Comparison of ENCODE assay signal across 1 cellular context in the genomic region with DNA sequence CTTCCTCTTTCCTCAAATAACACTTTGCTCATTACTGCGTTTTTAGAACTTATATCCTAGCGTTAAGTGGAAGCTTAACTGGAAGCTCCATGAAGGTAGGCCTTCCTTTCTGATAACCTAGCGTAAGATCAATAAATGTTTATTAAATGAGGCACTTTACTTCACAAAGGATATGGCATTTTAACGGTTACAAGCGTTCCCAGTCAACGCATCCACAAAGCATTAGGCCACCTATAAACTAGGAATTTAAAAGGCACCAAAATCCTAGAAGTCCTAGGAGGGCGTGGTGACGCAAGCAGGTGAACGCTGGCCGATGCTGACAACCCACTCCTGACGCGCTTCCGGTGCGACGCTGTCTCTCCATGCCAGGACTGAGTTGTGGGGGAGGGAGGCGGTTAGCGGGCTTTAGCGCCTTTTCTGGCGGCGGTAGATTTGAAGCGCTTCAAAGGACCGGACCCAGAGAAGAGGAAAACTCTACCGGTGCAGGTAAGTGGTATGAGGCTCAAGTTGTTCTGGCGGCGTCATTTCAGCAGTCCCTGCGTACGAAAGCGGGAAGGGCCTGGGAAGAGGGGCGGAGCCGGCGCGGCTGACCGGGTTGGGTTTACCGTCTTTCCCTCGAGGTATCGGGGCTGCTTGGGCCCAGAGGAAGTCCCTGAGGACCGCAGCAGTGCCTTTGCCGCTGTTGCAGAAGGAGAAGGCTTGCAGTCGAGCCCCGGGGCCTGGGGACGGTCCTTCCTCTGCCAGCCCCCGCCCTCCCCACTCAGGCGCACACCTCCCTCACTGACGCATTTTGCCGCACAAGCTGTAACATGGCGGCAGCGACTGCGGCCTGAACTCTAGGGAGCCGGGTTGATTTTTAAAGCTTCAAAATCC.
TF ChIP-seq lines count a peak whose summit lies in the region.

Gene PPIG, plus strand, starts transcription at position 347 of the 873 bp plus-strand sequence. CDS start 19,691 bp downstream, outside the sequence.

TF ChIP-seq in HepG2, 621 proteins besides CTCF, POLR2A, EP300 and RAD21 (continued from another document and continues in another):
- peak; percentile 80; the same call in 1 of the 2 replicates for TF ChIP-seq ZFP91 (CRISPR knock-in tag; IDR thresholded peaks at IDR 0.05; ENCODE audit: borderline replicate concordance)
- no peak for TF ChIP-seq ZNF430 (CRISPR knock-in tag; IDR thresholded peaks at IDR 0.05)
- TF ChIP-seq, protein P1, sequence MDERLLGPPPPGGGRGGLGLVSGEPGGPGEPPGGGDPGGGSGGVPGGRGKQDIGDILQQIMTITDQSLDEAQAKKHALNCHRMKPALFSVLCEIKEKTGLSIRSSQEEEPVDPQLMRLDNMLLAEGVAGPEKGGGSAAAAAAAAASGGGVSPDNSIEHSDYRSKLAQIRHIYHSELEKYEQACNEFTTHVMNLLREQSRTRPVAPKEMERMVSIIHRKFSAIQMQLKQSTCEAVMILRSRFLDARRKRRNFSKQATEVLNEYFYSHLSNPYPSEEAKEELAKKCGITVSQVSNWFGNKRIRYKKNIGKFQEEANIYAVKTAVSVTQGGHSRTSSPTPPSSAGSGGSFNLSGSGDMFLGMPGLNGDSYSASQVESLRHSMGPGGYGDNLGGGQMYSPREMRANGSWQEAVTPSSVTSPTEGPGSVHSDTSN (CRISPR knock-in tag; IDR thresholded peaks at IDR 0.05) = peak; percentile 40; the same call in 1 of the 2 replicates
- TF ChIP-seq, protein P2, sequence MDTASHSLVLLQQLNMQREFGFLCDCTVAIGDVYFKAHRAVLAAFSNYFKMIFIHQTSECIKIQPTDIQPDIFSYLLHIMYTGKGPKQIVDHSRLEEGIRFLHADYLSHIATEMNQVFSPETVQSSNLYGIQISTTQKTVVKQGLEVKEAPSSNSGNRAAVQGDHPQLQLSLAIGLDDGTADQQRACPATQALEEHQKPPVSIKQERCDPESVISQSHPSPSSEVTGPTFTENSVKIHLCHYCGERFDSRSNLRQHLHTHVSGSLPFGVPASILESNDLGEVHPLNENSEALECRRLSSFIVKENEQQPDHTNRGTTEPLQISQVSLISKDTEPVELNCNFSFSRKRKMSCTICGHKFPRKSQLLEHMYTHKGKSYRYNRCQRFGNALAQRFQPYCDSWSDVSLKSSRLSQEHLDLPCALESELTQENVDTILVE (CRISPR knock-in tag; IDR thresholded peaks at IDR 0.05) = peak; percentile 21; the same call in 1 of the 2 replicates
- TF ChIP-seq ZNF569 (CRISPR knock-in tag; IDR thresholded peaks at IDR 0.05; ENCODE audit: borderline replicate concordance) = no peak
- no peak; the same call in 1 of the 2 replicates for TF ChIP-seq ATRX (CRISPR knock-in tag; IDR thresholded peaks at IDR 0.05; ENCODE audit: borderline replicate concordance)
- TF ChIP-seq ZXDC (CRISPR knock-in tag; IDR thresholded peaks at IDR 0.05) = peak; percentile 87
- peak; percentile 85 for TF ChIP-seq ZNF143 (CRISPR knock-in tag; IDR thresholded peaks at IDR 0.05)
- TF ChIP-seq TGIF2 (CRISPR knock-in tag; IDR thresholded peaks at IDR 0.05) = peak; percentile 92
- TF ChIP-seq NR2F2 (IDR thresholded peaks at IDR 0.05; ENCODE audit: borderline replicate concordance, low read depth) = peak; percentile 39; the same call in 1 of the 2 replicates
- TF ChIP-seq ZNF225 (CRISPR knock-in tag; IDR thresholded peaks at IDR 0.05) = peak; percentile 84; the same call in 1 of the 2 replicates
- TF ChIP-seq SMAD3 (CRISPR knock-in tag; IDR thresholded peaks at IDR 0.05) = peak; percentile 92
- peak; percentile 94 for TF ChIP-seq ZNF235 (CRISPR knock-in tag; IDR thresholded peaks at IDR 0.05; ENCODE audit: borderline replicate concordance)
- no peak for TF ChIP-seq PRPF4 (IDR thresholded peaks at IDR 0.05; ENCODE audit: low read depth, low read length, poor library complexity, severe bottlenecking)
- TF ChIP-seq GABPA (IDR thresholded peaks at IDR 0.05; ENCODE audit: low read depth, low read length) = peak; percentile 81
- TF ChIP-seq GABPA (CRISPR knock-in tag; IDR thresholded peaks at IDR 0.05; ENCODE audit: low read depth) = peak; percentile 99
- peak; percentile 66; the same call in 1 of the 2 replicates for TF ChIP-seq ZBTB33 (CRISPR knock-in tag; IDR thresholded peaks at IDR 0.05)
- TF ChIP-seq SUZ12 (IDR thresholded peaks at IDR 0.05; ENCODE audit: low read depth, low read length) = no peak
- no peak for TF ChIP-seq REXO4 (CRISPR knock-in tag; IDR thresholded peaks at IDR 0.05; ENCODE audit: borderline replicate concordance)
- TF ChIP-seq ZHX1 (CRISPR knock-in tag; IDR thresholded peaks at IDR 0.05; ENCODE audit: low read depth) = peak; percentile 99
- no peak for TF ChIP-seq RORA (CRISPR knock-in tag; IDR thresholded peaks at IDR 0.05)
- peak; percentile 87 for TF ChIP-seq ZNF136 (CRISPR knock-in tag; IDR thresholded peaks at IDR 0.05; ENCODE audit: low read depth)
- no peak for TF ChIP-seq ZNF251 (CRISPR knock-in tag; IDR thresholded peaks at IDR 0.05)
- TF ChIP-seq CAMTA2 (CRISPR knock-in tag; IDR thresholded peaks at IDR 0.05; ENCODE audit: borderline replicate concordance) = peak; percentile 96
- TF ChIP-seq PTBP1 (IDR thresholded peaks at IDR 0.05; ENCODE audit: low read depth, low read length, poor library complexity, severe bottlenecking) = no peak
- TF ChIP-seq, protein P3, sequence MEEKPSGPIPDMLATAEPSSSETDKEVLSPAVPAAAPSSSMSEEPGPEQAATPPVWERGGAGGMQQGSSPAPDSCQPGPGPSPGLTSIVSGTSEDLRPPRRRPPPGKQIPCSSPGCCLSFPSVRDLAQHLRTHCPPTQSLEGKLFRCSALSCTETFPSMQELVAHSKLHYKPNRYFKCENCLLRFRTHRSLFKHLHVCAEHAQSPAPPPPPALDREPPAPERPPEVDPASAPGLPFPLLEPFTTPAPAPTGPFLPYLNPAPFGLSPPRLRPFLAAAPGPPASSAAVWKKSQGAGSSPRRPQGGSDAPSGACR (CRISPR knock-in tag; IDR thresholded peaks at IDR 0.05) = 0 out of 2 replicates have a peak, but pooled peaks have one; percentile 59
- TF ChIP-seq TEAD3 (CRISPR knock-in tag; optimal IDR thresholded peaks at IDR 0.05; ENCODE audit: borderline replicate concordance) = peak; percentile 87
- TF ChIP-seq PLSCR1 (CRISPR knock-in tag; IDR thresholded peaks at IDR 0.05; ENCODE audit: borderline replicate concordance) = no peak; the same call in 1 of the 2 replicates
- peak; percentile 69 for TF ChIP-seq CHD2 (IDR thresholded peaks at IDR 0.05; ENCODE audit: low read depth, low read length)
- no peak; the same call in 1 of the 2 replicates for TF ChIP-seq ZNF740 (CRISPR knock-in tag; IDR thresholded peaks at IDR 0.05)
- TF ChIP-seq, protein P4, sequence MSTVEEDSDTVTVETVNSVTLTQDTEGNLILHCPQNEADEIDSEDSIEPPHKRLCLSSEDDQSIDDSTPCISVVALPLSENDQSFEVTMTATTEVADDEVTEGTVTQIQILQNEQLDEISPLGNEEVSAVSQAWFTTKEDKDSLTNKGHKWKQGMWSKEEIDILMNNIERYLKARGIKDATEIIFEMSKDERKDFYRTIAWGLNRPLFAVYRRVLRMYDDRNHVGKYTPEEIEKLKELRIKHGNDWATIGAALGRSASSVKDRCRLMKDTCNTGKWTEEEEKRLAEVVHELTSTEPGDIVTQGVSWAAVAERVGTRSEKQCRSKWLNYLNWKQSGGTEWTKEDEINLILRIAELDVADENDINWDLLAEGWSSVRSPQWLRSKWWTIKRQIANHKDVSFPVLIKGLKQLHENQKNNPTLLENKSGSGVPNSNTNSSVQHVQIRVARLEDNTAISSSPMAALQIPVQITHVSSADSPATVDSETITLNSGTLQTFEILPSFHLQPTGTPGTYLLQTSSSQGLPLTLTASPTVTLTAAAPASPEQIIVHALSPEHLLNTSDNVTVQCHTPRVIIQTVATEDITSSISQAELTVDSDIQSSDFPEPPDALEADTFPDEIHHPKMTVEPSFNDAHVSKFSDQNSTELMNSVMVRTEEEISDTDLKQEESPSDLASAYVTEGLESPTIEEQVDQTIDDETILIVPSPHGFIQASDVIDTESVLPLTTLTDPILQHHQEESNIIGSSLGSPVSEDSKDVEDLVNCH (CRISPR knock-in tag; IDR thresholded peaks at IDR 0.05) = peak; percentile 93; the same call in 1 of the 2 replicates
- no peak for TF ChIP-seq ZNF720 (CRISPR knock-in tag; IDR thresholded peaks at IDR 0.05)
- TF ChIP-seq HBP1 (CRISPR knock-in tag; IDR thresholded peaks at IDR 0.05; ENCODE audit: low read depth) = peak; percentile 98
- no peak for TF ChIP-seq NR3C1 (CRISPR knock-in tag; IDR thresholded peaks at IDR 0.05)
- 0 out of 2 replicates have a peak, but pooled peaks have one; percentile 46 for TF ChIP-seq JUND (CRISPR knock-in tag; IDR thresholded peaks at IDR 0.05)
- TF ChIP-seq NFYC (CRISPR knock-in tag; IDR thresholded peaks at IDR 0.05) = no peak
- TF ChIP-seq ZNF543 (CRISPR knock-in tag; IDR thresholded peaks at IDR 0.05) = peak; percentile 97
- TF ChIP-seq AHR (CRISPR knock-in tag; IDR thresholded peaks at IDR 0.05) = peak; percentile 43; the same call in 1 of the 2 replicates
